In genomic region chr12:123140675-123141614, GRCh38 we compare ENCODE assay signal across 10 cellular contexts. TPM values are rescaled to one million over a fixed set of nuclear protein-coding genes. Genes with fewer than 3 reads are reported as not detected.
DNase-seq lines count a peak whose midpoint lies in the region; ATAC-seq and TF ChIP-seq lines count a peak whose summit lies in the region.
"Had no signal": no experiment of that assay in that cellular context is flagged by ENCODE, and none has a peak within 500 bp of the region (broad histone marks: within the 10 kb centered on the region; RNA-seq: fewer than 3 reads in every experiment).

No MANE protein-coding gene starts in this region.

- DNase-seq in RWPE1 (ENCODE audit: low spot score) (no peak), right atrium auricular region (ENCODE audit: low spot score) (no peak), NCI-H446 treated with DMSO at 0.1 percent for 48 hours (lab: John Stamatoyannopoulos, UW) (no peak)
- DNase-seq in stimulated activated CD4-positive, alpha-beta T cell treated with anti-CD3 and anti-CD28 coated beads, Interleukin-1b, Interleukin-23, amount 100 ng/mL, for 48 hours, result no peak
- no peak for DNase-seq in activated T-cell treated with anti-CD3 and anti-CD28 coated beads, Interleukin-2, amount 50 U/mL, for 4 hours
- DNase-seq: stimulated activated CD4-positive, alpha-beta T cell treated with anti-CD3 and anti-CD28 coated beads, Interleukin-2, amount 100 ng/mL, for 24 hours had no signal

- TF ChIP-seq CTCF in RWPE1 (conservative IDR thresholded peaks at IDR 0.05; ENCODE audit: low read depth) (no peak), right atrium auricular region (IDR thresholded peaks at IDR 0.05) (no peak), parathyroid adenoma (IDR thresholded peaks at IDR 0.05) (no peak)

- CTCF ChIA-PET in RWPE1 (lab: Yijun Ruan, JAX), result interaction anchor here (0.6 kb wide), 2 partner anchors 93 to 96 kb away, joined by 3 to 5 read pairs; no protein-coding TSS in a partner anchor

- no peaks in the 10 kb centered on the region for H3K9me3 ChIP-seq in right atrium auricular region
- no peaks in the 10 kb centered on the region for H3K9me3 ChIP-seq in parathyroid adenoma (ENCODE audit: control insufficient read depth, low read length)

- H3K27me3 Mint-ChIP-seq in activated T-cell treated with anti-CD3 and anti-CD28 coated beads, Interleukin-2, amount 50 U/mL, for 4 hours (ENCODE audit: low read depth), result no peaks in the 10 kb centered on the region

- peaks cover 36% of the 10 kb centered on the region for H3K79me2 ChIP-seq in ACC112 (ENCODE audit: control insufficient read depth, insufficient read depth, low read length, unreplicated experiment)
- peaks cover 28% of the 10 kb centered on the region for H3K79me2 ChIP-seq in parathyroid adenoma

- H3K4me2 ChIP-seq in parathyroid adenoma (ENCODE audit: low read length), result peak overlapping the region; percentile 44

- H3K4me1 ChIP-seq in ACC112 (ENCODE audit: control insufficient read depth, insufficient read depth, low read length, unreplicated experiment) (peaks cover 44% of the 10 kb centered on the region), right atrium auricular region (peaks cover 0 to 47% of the 10 kb centered on the region in 2 donors), parathyroid adenoma (peaks cover 33% of the 10 kb centered on the region)

- POLR2A ChIA-PET in RWPE1 (lab: Yijun Ruan, JAX; ENCODE audit: low non-redundant PET), result no interaction called here

- H3K36me3 ChIP-seq in ACC112 (ENCODE audit: insufficient read depth, low read length) (no peaks in the 10 kb centered on the region), right atrium auricular region (no peaks in the 10 kb centered on the region), parathyroid adenoma (ENCODE audit: control insufficient read depth, insufficient read depth, low read length) (no peaks in the 10 kb centered on the region)

- no peaks in the 10 kb centered on the region for H3K9me3 Mint-ChIP-seq in activated T-cell treated with anti-CD3 and anti-CD28 coated beads, Interleukin-2, amount 50 U/mL, for 4 hours

- H3K27me3 ChIP-seq in ACC112 (ENCODE audit: insufficient read depth, low read length) (no peaks in the 10 kb centered on the region), right atrium auricular region (no peaks in the 10 kb centered on the region), parathyroid adenoma (ENCODE audit: control insufficient read depth, insufficient read depth, low read length) (no peaks in the 10 kb centered on the region)

- no peak overlapping the region for H3K4me3 Mint-ChIP-seq in activated T-cell treated with anti-CD3 and anti-CD28 coated beads, Interleukin-2, amount 50 U/mL, for 4 hours

- peaks cover 2% of the 10 kb centered on the region for H3K36me3 Mint-ChIP-seq in activated T-cell treated with anti-CD3 and anti-CD28 coated beads, Interleukin-2, amount 50 U/mL, for 4 hours (ENCODE audit: insufficient read depth)

- H2AFZ ChIP-seq in ACC112 (ENCODE audit: low read length, unreplicated experiment) (no peak overlapping the region), parathyroid adenoma (peak overlapping the region; percentile 75)

- H3K4me1 Mint-ChIP-seq in activated T-cell treated with anti-CD3 and anti-CD28 coated beads, Interleukin-2, amount 50 U/mL, for 4 hours (ENCODE audit: low read depth), result peaks cover 19% of the 10 kb centered on the region

- H3K9ac ChIP-seq in parathyroid adenoma, result no peak overlapping the region

- H3K27ac ChIP-seq in ACC112 (ENCODE audit: low read depth, low read length) (peak overlapping the region; percentile 79), RWPE1 (peak overlapping the region; percentile 49), right atrium auricular region (peak overlapping the region; percentile 72 to 77), parathyroid adenoma (peak overlapping the region; percentile 47)
- H3K27ac ChIP-seq: C4-2B had no signal

- no peak for ATAC-seq in HG03108 (IDR thresholded peaks at IDR 0.05; ENCODE audit: unreplicated experiment)
- ATAC-seq in activated T-cell treated with anti-CD3 and anti-CD28 coated beads, Interleukin-2, amount 50 U/mL, for 4 hours, result no peak

- H3K4me3 ChIP-seq in ACC112 (ENCODE audit: low read depth, low read length) (peak overlapping the region; percentile 54), right atrium auricular region (no peak overlapping the region), parathyroid adenoma (ENCODE audit: low read depth, low read length) (no peak overlapping the region)

RNA-seq across cellular contexts. Expression of gene PITPNM2, which starts 9.9 kb away (rescaled TPM):
- 10 to 100 TPM in 1 of 2 donors, 1 to 10 TPM in 1; 9.4 to 10.5 TPM for total RNA-seq in right atrium auricular region
- 1 to 10 TPM; 7.3 to 9.3 (median 9.2) TPM for total RNA-seq in activated T-cell treated with anti-CD3 and anti-CD28 coated beads, Interleukin-2, amount 50 U/mL, for 4 hours
